In genomic region chr18:9450920-9451319, GRCh38 we compare ENCODE assay signal across 4 cellular contexts. TPM values are rescaled to one million over a fixed set of nuclear protein-coding genes. Genes with fewer than 3 reads are reported as not detected.
DNase-seq lines count a peak whose midpoint lies in the region; ATAC-seq, FAIRE-seq and TF ChIP-seq lines count a peak whose summit lies in the region.
"Not testable (repeated sequence)": the region's sequence is repeated elsewhere in the genome, so short reads cannot be mapped to it uniquely, and the experiment has no call there.

No MANE protein-coding gene starts in this region.

- H3K9me3 Mint-ChIP-seq in WTC11 = peaks cover 25% of the 10 kb centered on the region
- H3K9me3 Mint-ChIP-seq in natural killer cell treated with Interleukin-12 subunit alpha and Interleukin-12 subunit beta and Interleukin-15 and Interleukin-18, amount 100 ng/mL, for 72 hours = not testable (repeated sequence)

- not testable (repeated sequence) for H3K4me3 ChIP-seq in HEK293 (ENCODE audit: low read depth, low read length); H1 (ENCODE audit: extremely low read depth in 1 of 4, insufficient read depth in 2 of 4, low read depth in 3 of 4, low read length in 4 of 4)

- DNase-seq in WTC11 (ENCODE audit: low spot score); H1 (ENCODE audit: low read depth in 1 of 2, low spot score in 2 of 2): not testable (repeated sequence)
- peak; percentile 37 for DNase-seq in natural killer cell treated with Interleukin-12 subunit alpha and Interleukin-12 subunit beta and Interleukin-15 and Interleukin-18, amount 100 ng/mL, for 72 hours (ENCODE audit: low spot score)

- peaks cover 19% of the 10 kb centered on the region for H3K36me3 Mint-ChIP-seq in WTC11
- not testable (repeated sequence) for H3K36me3 Mint-ChIP-seq in natural killer cell treated with Interleukin-12 subunit alpha and Interleukin-12 subunit beta and Interleukin-15 and Interleukin-18, amount 100 ng/mL, for 72 hours

- H3K14ac ChIP-seq in H1 (ENCODE audit: insufficient read length) = not testable (repeated sequence)

- H3K27me3 ChIP-seq in H1 (replicated peaks in 1 of 4; ENCODE audit: control insufficient read depth in 3 of 4, extremely low read depth in 1 of 4, insufficient read depth in 3 of 4, low read length in 3 of 4) = not testable (repeated sequence)

- not testable (repeated sequence) for H3K27me3 Mint-ChIP-seq in WTC11 (ENCODE audit: low read depth)
- H3K27me3 Mint-ChIP-seq in natural killer cell treated with Interleukin-12 subunit alpha and Interleukin-12 subunit beta and Interleukin-15 and Interleukin-18, amount 100 ng/mL, for 72 hours = peaks cover 20 to 30% of the 10 kb centered on the region in 2 donors

- WGBS in H1 (ENCODE audit: extremely low coverage in 1 of 2, insufficient coverage in 1 of 2, insufficient read length in 1 of 2, insufficient replicate concordance in 2 of 2, low coverage in 1 of 2, low lambda C conversion rate in 2 of 2, missing lambda C conversion rate in 1 of 2), 2 experiments = 98% methylated on average over 7 of the region's 7 CpGs; no CpG with 5 or more reads in 1 of the 2 experiments

- TF ChIP-seq CTCF in HEK293 (tag by site-specific recombination; IDR thresholded peaks at IDR 0.05); WTC11 (IDR thresholded peaks at IDR 0.05); H1 (IDR thresholded peaks at IDR 0.05; ENCODE audit: control extremely low read depth in 1 of 3, insufficient read depth in 1 of 3, low read depth in 1 of 3, low read length in 3 of 3): not testable (repeated sequence)

- not testable (repeated sequence) for H3K18ac ChIP-seq in H1 (ENCODE audit: extremely low read depth, low read length)

- not testable (repeated sequence) for H3K79me2 ChIP-seq in H1 (ENCODE audit: control insufficient read depth in 1 of 2, insufficient read depth in 2 of 2, low read length in 2 of 2)

- H3K4ac ChIP-seq in H1 (replicated peaks; ENCODE audit: insufficient read length, low read depth, low read length) = not testable (repeated sequence)

- not testable (repeated sequence) for H3K9ac ChIP-seq in H1 (replicated peaks in 1 of 4; ENCODE audit: extremely low read depth in 1 of 4, low read depth in 3 of 4, low read length in 3 of 4)

- H3K4me2 ChIP-seq in H1 (ENCODE audit: insufficient read depth in 1 of 2, low read depth in 2 of 2, low read length in 2 of 2) = not testable (repeated sequence)

- H2AFZ ChIP-seq in H1 (ENCODE audit: low read length) = 0 out of 2 replicates have a peak overlapping the region, but pooled peaks have one; percentile 10

- H2BK5ac ChIP-seq in H1 (ENCODE audit: low read depth, low read length) = not testable (repeated sequence)

- H2BK12ac ChIP-seq in H1 (ENCODE audit: low read depth, low read length) = not testable (repeated sequence)

- H3K23ac ChIP-seq in H1 (ENCODE audit: insufficient read length) = not testable (repeated sequence)

- not testable (repeated sequence) for H4K91ac ChIP-seq in H1 (replicated peaks; ENCODE audit: insufficient read length, low read length)

- H3K56ac ChIP-seq in H1 (replicated peaks; ENCODE audit: insufficient read length, low read depth, low read length) = not testable (repeated sequence)

- H2BK120ac ChIP-seq in H1 (replicated peaks; ENCODE audit: low read depth, low read length) = not testable (repeated sequence)

- H3K9me3 ChIP-seq in HEK293 (ENCODE audit: control insufficient read depth, insufficient read depth, low read depth, low read length); H1 (ENCODE audit: insufficient read depth in 2 of 2, low read depth in 1 of 2, low read length in 1 of 2): not testable (repeated sequence)

- not testable (repeated sequence) for H3K4me1 ChIP-seq in HEK293 (ENCODE audit: control insufficient read depth, insufficient read depth, low read length); H1 (replicated peaks in 1 of 4; ENCODE audit: control insufficient read depth in 3 of 4, insufficient read depth in 4 of 4, low read length in 3 of 4)

- TF ChIP-seq POLR2A in H1 (IDR thresholded peaks at IDR 0.05; ENCODE audit: control extremely low read depth in 1 of 2, low read depth in 2 of 2, low read length in 2 of 2) = not testable (repeated sequence)

- H3K4me1 Mint-ChIP-seq in WTC11; natural killer cell treated with Interleukin-12 subunit alpha and Interleukin-12 subunit beta and Interleukin-15 and Interleukin-18, amount 100 ng/mL, for 72 hours (ENCODE audit: low read depth in 2 of 2): not testable (repeated sequence)

- not testable (repeated sequence) for H4K8ac ChIP-seq in H1 (ENCODE audit: extremely low read depth, insufficient read depth, low read length)

- not testable (repeated sequence) for H2BK15ac ChIP-seq in H1 (ENCODE audit: low read length)

- POLR2A ChIA-PET in HEK293 (lab: Yijun Ruan, JAX); WTC11 (lab: Charles Lee): not testable (repeated sequence)
- POLR2A ChIA-PET in H1 (lab: Charles Lee; ENCODE audit: partially characterized antibody) = interaction anchor here (0.7 kb wide), 1 partner anchor 125 kb away, joined by 3 read pairs; no protein-coding TSS in a partner anchor

- H3K27ac Mint-ChIP-seq in WTC11; natural killer cell treated with Interleukin-12 subunit alpha and Interleukin-12 subunit beta and Interleukin-15 and Interleukin-18, amount 100 ng/mL, for 72 hours: not testable (repeated sequence)

- not testable (repeated sequence) for H4K5ac ChIP-seq in H1 (ENCODE audit: insufficient read length, low read depth, low read length)

- H3K4me3 Mint-ChIP-seq in WTC11; natural killer cell treated with Interleukin-12 subunit alpha and Interleukin-12 subunit beta and Interleukin-15 and Interleukin-18, amount 100 ng/mL, for 72 hours: not testable (repeated sequence)

- FAIRE-seq in H1 (lab: Jason Lieb, UNC) = not testable (repeated sequence)

- TF ChIP-seq EP300 in H1 (IDR thresholded peaks at IDR 0.05; ENCODE audit: borderline replicate concordance in 1 of 2, low read depth in 2 of 2, low read length in 2 of 2) = not testable (repeated sequence)

- TF ChIP-seq RAD21 in H1 (IDR thresholded peaks at IDR 0.05 in 1 of 2, conservative IDR thresholded peaks at IDR 0.05 in 1 of 2; ENCODE audit: low read depth in 2 of 2, low read length in 2 of 2) = not testable (repeated sequence)

- CTCF ChIA-PET in HEK293 (lab: Yijun Ruan, JAX) = interaction anchor here (0.6 kb wide), 1 partner anchor 128 kb away, joined by 5 read pairs; no protein-coding TSS in a partner anchor
- CTCF ChIA-PET in WTC11 (lab: Charles Lee); H1 (lab: Charles Lee; ENCODE audit: partially characterized antibody): not testable (repeated sequence)

- not testable (repeated sequence) for ATAC-seq in WTC11; natural killer cell treated with Interleukin-12 subunit alpha and Interleukin-12 subunit beta and Interleukin-15 and Interleukin-18, amount 100 ng/mL, for 72 hours

- H3K27ac ChIP-seq in HEK293 (ENCODE audit: extremely low read depth, low read depth, low read length); H1 (ENCODE audit: low read depth, low read length): not testable (repeated sequence)

- not testable (repeated sequence) for H3K23me2 ChIP-seq in H1 (ENCODE audit: low read depth, low read length)

- H3K36me3 ChIP-seq in HEK293 (ENCODE audit: control insufficient read depth in 2 of 2, insufficient read depth in 1 of 2, low read length in 2 of 2); H1 (ENCODE audit: control insufficient read depth in 2 of 4, insufficient read depth in 4 of 4, low read length in 3 of 4): not testable (repeated sequence)

- not testable (repeated sequence) for H3K79me1 ChIP-seq in H1 (ENCODE audit: low read depth, low read length)

- H4K20me1 ChIP-seq in H1 (replicated peaks in 1 of 2; ENCODE audit: control insufficient read depth in 1 of 2, insufficient read depth in 2 of 2, low read length in 2 of 2) = not testable (repeated sequence)

- not testable (repeated sequence) for H2AK5ac ChIP-seq in H1 (ENCODE audit: low read depth, low read length)

- not testable (repeated sequence) for H2BK20ac ChIP-seq in H1 (ENCODE audit: low read length)

TF ChIP-seq in HEK293, 187 proteins besides CTCF, POLR2A, EP300 and RAD21:
- peak; percentile 45; the same call in 1 of the 2 replicates for TF ChIP-seq ZNF121 (tag by site-specific recombination; IDR thresholded peaks at IDR 0.05)

TF ChIP-seq in WTC11, 78 proteins besides CTCF, POLR2A, EP300 and RAD21:
- 0 out of 2 replicates have a peak, but pooled peaks have one; percentile 26 for TF ChIP-seq ZNF121 (CRISPR knock-in tag; IDR thresholded peaks at IDR 0.05)

RNA-seq across cellular contexts. Expression of gene RALBP1, which starts 24.4 kb away (rescaled TPM):
- total RNA-seq in WTC11 (2021) = 59.9 to 69.3 TPM (median 61.4 TPM) in 3 replicates
- total RNA-seq in H1 (2021; fragmentation: NEBNext Ultra II Directional; extraction: Animal tissue kit (Norgen Biotek cat#: 25700)) = 64.7 and 67.8 TPM in 2 replicates
- polyA plus RNA-seq in H1 (2011; rRNA removed) = 40.3 and 42.8 TPM in 2 replicates
- 46.5 TPM for polyA plus RNA-seq in H1 (2011; cell fraction: cytosol; rRNA removed)
- 43.6 TPM for polyA plus RNA-seq in H1 (2011; cell fraction: nucleus; rRNA removed)
- 34.3 to 48.0 TPM (median 38.9 TPM) in 4 replicates for polyA plus RNA-seq in H1 (2012, experiment 1 of 2)
- polyA plus RNA-seq in H1 (2012, experiment 2 of 2) = 8.3 TPM
- polyA plus RNA-seq in H1 (2013, experiment 1 of 2) = 90.1 TPM
- 95.5 TPM for polyA plus RNA-seq in H1 (2013, experiment 2 of 2)
- 24.6 and 32.4 TPM in 2 replicates for polyA minus RNA-seq in H1 (2011; rRNA and poly(A)+ RNA removed)
- polyA minus RNA-seq in H1 (2011; cell fraction: cytosol; rRNA and poly(A)+ RNA removed) = 27.4 TPM
- polyA minus RNA-seq in H1 (2011; cell fraction: nucleus; rRNA and poly(A)+ RNA removed) = 31.5 TPM
- total RNA-seq in natural killer cell treated with Interleukin-12 subunit alpha and Interleukin-12 subunit beta and Interleukin-15 and Interleukin-18, amount 100 ng/mL, for 72 hours = 10 to 100 TPM; 51.0 to 64.3 TPM
